3 cellular contexts compared by ENCODE assay signal in genomic region chr2:223611061-223611460, GRCh38.
A peak's percentile ranks its signal among the peaks of the same experiment; 100 is the strongest.
TF ChIP-seq lines count a peak whose summit lies in the region.

No MANE protein-coding gene starts in this region.

TF ChIP-seq in IMR-90, 13 proteins besides CTCF, POLR2A, EP300 and RAD21:
- TF ChIP-seq MAFK (IDR thresholded peaks at IDR 0.05; ENCODE audit: low read depth, low read length) (no peak), SMC3 (IDR thresholded peaks at IDR 0.05; ENCODE audit: low read depth, low read length) (no peak), CEBPB (IDR thresholded peaks at IDR 0.05; ENCODE audit: low read depth, low read length) (no peak), NFE2L2 (IDR thresholded peaks at IDR 0.05; ENCODE audit: low read depth, low read length) (no peak), RFX5 (IDR thresholded peaks at IDR 0.05; ENCODE audit: low read depth, low read length) (no peak), CHD1 (IDR thresholded peaks at IDR 0.05; ENCODE audit: low read depth, low read length) (no peak), RCOR1 (IDR thresholded peaks at IDR 0.05; ENCODE audit: insufficient replicate concordance, low read length) (no peak), FOS (IDR thresholded peaks at IDR 0.05; ENCODE audit: low read depth, low read length) (no peak), MXI1 (IDR thresholded peaks at IDR 0.05; ENCODE audit: borderline replicate concordance, low read depth, low read length) (no peak), ELK1 (IDR thresholded peaks at IDR 0.05; ENCODE audit: borderline replicate concordance, low read depth, low read length) (no peak), BHLHE40 (IDR thresholded peaks at IDR 0.05; ENCODE audit: low read depth, low read length) (no peak), MAZ (IDR thresholded peaks at IDR 0.05; ENCODE audit: borderline replicate concordance, low read depth, low read length) (no peak)
- TF ChIP-seq, protein P1, sequence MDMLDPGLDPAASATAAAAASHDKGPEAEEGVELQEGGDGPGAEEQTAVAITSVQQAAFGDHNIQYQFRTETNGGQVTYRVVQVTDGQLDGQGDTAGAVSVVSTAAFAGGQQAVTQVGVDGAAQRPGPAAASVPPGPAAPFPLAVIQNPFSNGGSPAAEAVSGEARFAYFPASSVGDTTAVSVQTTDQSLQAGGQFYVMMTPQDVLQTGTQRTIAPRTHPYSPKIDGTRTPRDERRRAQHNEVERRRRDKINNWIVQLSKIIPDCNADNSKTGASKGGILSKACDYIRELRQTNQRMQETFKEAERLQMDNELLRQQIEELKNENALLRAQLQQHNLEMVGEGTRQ (IDR thresholded peaks at IDR 0.05; ENCODE audit: low read depth, low read length) = no peak; the same call in 1 of the 2 replicates

TF ChIP-seq in WTC11, 78 proteins besides CTCF, POLR2A, EP300 and RAD21:
- TF ChIP-seq, protein P1 (CRISPR knock-in tag; IDR thresholded peaks at IDR 0.05) = peak; percentile 60
- TF ChIP-seq MXD4 (CRISPR knock-in tag; IDR thresholded peaks at IDR 0.05; ENCODE audit: borderline replicate concordance) = no peak
- TF ChIP-seq USF1 (CRISPR knock-in tag; IDR thresholded peaks at IDR 0.05) = peak; percentile 13; the same call in 1 of the 2 replicates

TF ChIP-seq in H1, 55 proteins besides CTCF, POLR2A, EP300 and RAD21:
- TF ChIP-seq, protein P1 (IDR thresholded peaks at IDR 0.05; ENCODE audit: low read length) = 0 out of 2 replicates have a peak, but pooled peaks have one; percentile 15
- TF ChIP-seq SUZ12 (IDR thresholded peaks at IDR 0.05; ENCODE audit: low read length) (no peak), SIRT6 (IDR thresholded peaks at IDR 0.05; ENCODE audit: low read length) (no peak), CBX8 (IDR thresholded peaks at IDR 0.05; ENCODE audit: borderline replicate concordance, low read depth, low read length) (no peak), SIN3A (conservative IDR thresholded peaks at IDR 0.05 in 1 of 2, IDR thresholded peaks at IDR 0.05 in 1 of 2; ENCODE audit: low read depth in 1 of 2, low read length in 2 of 2) (no peak)
